1 cellular context compared by ENCODE assay signal in genomic region chr7:30626984-30627383, GRCh38.
TF ChIP-seq lines count a peak whose summit lies in the region.

No MANE protein-coding gene starts in this region.

TF ChIP-seq in IMR-90, 13 proteins besides CTCF, POLR2A, EP300 and RAD21:
- TF ChIP-seq BHLHE40 (IDR thresholded peaks at IDR 0.05; ENCODE audit: low read depth, low read length): no peak
- no peak for TF ChIP-seq RCOR1 (IDR thresholded peaks at IDR 0.05; ENCODE audit: insufficient replicate concordance, low read length)
- no peak for TF ChIP-seq MXI1 (IDR thresholded peaks at IDR 0.05; ENCODE audit: borderline replicate concordance, low read depth, low read length)
- TF ChIP-seq SMC3 (IDR thresholded peaks at IDR 0.05; ENCODE audit: low read depth, low read length): no peak
- no peak for TF ChIP-seq MAZ (IDR thresholded peaks at IDR 0.05; ENCODE audit: borderline replicate concordance, low read depth, low read length)
- no peak for TF ChIP-seq RFX5 (IDR thresholded peaks at IDR 0.05; ENCODE audit: low read depth, low read length)
- no peak for TF ChIP-seq MAFK (IDR thresholded peaks at IDR 0.05; ENCODE audit: low read depth, low read length)
- TF ChIP-seq CEBPB (IDR thresholded peaks at IDR 0.05; ENCODE audit: low read depth, low read length): no peak
- TF ChIP-seq USF2 (IDR thresholded peaks at IDR 0.05; ENCODE audit: low read depth, low read length): no peak
- TF ChIP-seq ELK1 (IDR thresholded peaks at IDR 0.05; ENCODE audit: borderline replicate concordance, low read depth, low read length): no peak
- no peak for TF ChIP-seq NFE2L2 (IDR thresholded peaks at IDR 0.05; ENCODE audit: low read depth, low read length)
- no peak for TF ChIP-seq FOS (IDR thresholded peaks at IDR 0.05; ENCODE audit: low read depth, low read length)
- no peak for TF ChIP-seq CHD1 (IDR thresholded peaks at IDR 0.05; ENCODE audit: low read depth, low read length)
